ENCODE assay signal across 20 cellular contexts in the genomic region with DNA sequence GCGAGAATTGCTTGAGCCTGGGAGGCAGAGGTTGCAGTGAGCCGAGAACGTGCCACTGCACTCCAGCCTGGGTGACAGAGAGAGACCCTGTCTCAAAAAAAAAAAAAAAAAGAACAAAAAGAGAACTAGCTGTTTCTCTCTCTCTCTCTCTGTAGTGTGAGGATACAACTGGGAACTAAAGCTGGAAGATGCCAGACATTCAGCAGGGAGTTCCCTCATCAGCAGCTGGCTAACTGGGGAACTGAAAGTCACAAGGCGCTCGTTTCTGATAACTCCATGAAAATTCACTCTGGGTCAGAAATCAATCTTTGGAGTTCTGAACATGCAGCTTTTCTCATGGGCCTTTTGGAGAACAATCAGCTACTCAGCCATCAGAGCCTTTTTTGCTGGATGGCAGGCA. TPM values are rescaled to one million over a fixed set of nuclear protein-coding genes. Genes with fewer than 3 reads are reported as not detected.
"Had no signal": no experiment of that assay in that cellular context is flagged by ENCODE, and none has a peak within 500 bp of the region (broad histone marks: within the 10 kb centered on the region; RNA-seq: fewer than 3 reads in every experiment).

No MANE protein-coding gene starts in this region.

- H3K9me3 ChIP-seq: tibial artery had no signal

- H3K27ac ChIP-seq: tibial artery had no signal

- H3K4me3 ChIP-seq: lung, tibial artery had no signal

- H3K4me1 ChIP-seq: tibial artery had no signal

- H3K36me3 ChIP-seq: tibial artery had no signal

- H3K27me3 ChIP-seq: tibial artery had no signal

- DNase-seq: activated CD4-positive, alpha-beta T cell treated with anti-CD3 and anti-CD28 coated beads, Interleukin-2, amount 10 ng/mL, durations not matched to agents 24 days and 14 days; activated CD8-positive, alpha-beta memory T cell treated with anti-CD3 and anti-CD28 coated beads, Interleukin-2, amount 10 ng/mL, durations not matched to agents 7 days and 5 days; activated CD8-positive, alpha-beta T cell treated with anti-CD3 and anti-CD28 coated beads for 36 hours; activated effector memory CD4-positive, alpha-beta T cell treated with anti-CD3 and anti-CD28 coated beads, Interleukin-2, amount 50 U/mL, for 16 hours; activated naive CD4-positive, alpha-beta T cell treated with anti-CD3 and anti-CD28 coated beads, Interleukin-2, amount 10 ng/mL, durations not matched to agents 7 days and 5 days; activated T-cell treated with anti-CD3 and anti-CD28 coated beads for 4 hours; cerebellar nuclear complex; cortex of kidney; effector CD4-positive, alpha-beta T cell; foreskin melanocyte; glutamatergic neuron; hippocampal formation; naive thymus-derived CD4-positive, alpha-beta T cell; retina; stimulated activated CD4-positive, alpha-beta T cell treated with anti-CD3 and anti-CD28 coated beads, Interleukin-4, amount 100 ng/mL, for 4 hours; substantia nigra; tibial artery had no signal

- ATAC-seq: activated CD8-positive, alpha-beta memory T cell treated with anti-CD3 and anti-CD28 coated beads, Interleukin-2, amount 10 ng/mL, durations not matched to agents 7 days and 5 days; activated CD8-positive, alpha-beta T cell treated with anti-CD3 and anti-CD28 coated beads for 36 hours; naive thymus-derived CD4-positive, alpha-beta T cell had no signal

RNA-seq across cellular contexts. Expression of gene MAP1LC3B2, which starts 43.5 kb away (rescaled TPM):
- total RNA-seq: epithelial cell of proximal tubule, urinary bladder had no signal
